Comparison of ENCODE assay signal across 25 cellular contexts in the genomic region with DNA sequence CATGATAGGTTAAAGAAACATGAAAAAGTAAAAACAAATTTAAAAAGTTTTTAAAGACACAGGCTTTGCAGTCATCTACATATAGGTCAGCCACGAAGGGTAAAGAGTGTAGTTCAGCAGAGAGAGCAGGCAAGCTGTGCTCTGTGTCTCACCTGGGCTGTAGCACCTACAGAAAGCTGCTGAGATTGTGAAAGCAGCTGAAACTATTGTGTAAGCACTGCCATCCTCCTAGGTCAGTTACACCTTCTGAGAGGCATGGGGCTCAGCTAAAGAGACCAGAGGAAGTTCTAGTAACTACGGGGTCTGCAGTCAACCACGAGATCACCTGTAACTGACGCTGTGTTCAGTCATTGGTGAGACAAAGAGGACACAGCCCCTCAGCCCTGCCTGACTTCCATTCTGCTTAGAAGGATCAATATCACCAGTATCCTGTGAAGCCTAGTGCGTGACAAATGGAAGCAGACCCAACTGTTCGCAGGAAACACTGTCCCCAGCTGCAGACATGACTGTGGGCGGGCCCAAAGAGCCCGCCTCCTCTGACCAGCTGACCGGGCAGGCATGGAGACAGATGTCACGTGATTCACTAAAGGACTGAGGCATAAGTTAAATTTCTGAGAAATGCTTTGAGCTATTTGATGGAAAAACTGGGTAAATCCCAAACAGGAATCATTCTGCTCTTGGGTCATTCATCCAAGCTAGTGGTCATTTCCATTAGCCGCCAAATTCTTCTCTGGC.
DNase-seq lines count a peak whose midpoint lies in the region; ATAC-seq and TF ChIP-seq lines count a peak whose summit lies in the region.
"Had no signal": no experiment of that assay in that cellular context is flagged by ENCODE, and none has a peak within 500 bp of the region (broad histone marks: within the 10 kb centered on the region; RNA-seq: fewer than 3 reads in every experiment).

No MANE protein-coding gene starts in this region.

- no peaks in the 10 kb centered on the region for H3F3A ChIP-seq in GM23338 (replicated peaks; ENCODE audit: low read depth)
- peaks cover 7% of the 10 kb centered on the region for H3F3A ChIP-seq in neural progenitor cell (ENCODE audit: low read depth)

- H3K4me3 Mint-ChIP-seq in GM23338 (no peak overlapping the region), glutamatergic neuron (ENCODE audit: unreplicated experiment) (peak overlapping the region; percentile 74), neural progenitor cell (no peak overlapping the region)
- H3K4me3 Mint-ChIP-seq: H9, T-cell had no signal

- DNase-seq in GM23338 (ENCODE audit: low spot score) = no peak
- peak; percentile 2 for DNase-seq in OCI-M1 (lab: John Stamatoyannopoulos, UW)
- DNase-seq in glutamatergic neuron = peak; percentile 81
- DNase-seq in neural progenitor cell (ENCODE audit: low spot score) = no peak
- no peak for DNase-seq in COLO829 (ENCODE audit: low spot score)
- no peak for DNase-seq in SK-N-DZ (ENCODE audit: low spot score)
- DNase-seq in NCI-H1436 (lab: John Stamatoyannopoulos, UW) = no peak
- no peak for DNase-seq in posterior cingulate gyrus
- DNase-seq: 8988T; DMS153; DND-41; H9; KG1; MM.1S; NCI-H1694; NCI-H2029 treated with DMSO at 0.1 percent for 48 hours; NCI-H2171; NCI-H345; NCI-H774; NK-92 treated with Interleukin-12 subunit alpha and Interleukin-12 subunit beta, amount 100 ng/mL, for 24 hours; Right ventricle myocardium superior; RPMI8226; T-cell had no signal

- H3K9me3 Mint-ChIP-seq in GM23338 (no peaks in the 10 kb centered on the region), glutamatergic neuron (ENCODE audit: unreplicated experiment) (peaks cover 84% of the 10 kb centered on the region), neural progenitor cell (no peaks in the 10 kb centered on the region)
- H3K9me3 Mint-ChIP-seq: H9, T-cell had no signal

- H2AFZ ChIP-seq in GM23338 (0 out of 2 replicates have a peak overlapping the region, but pooled peaks have one; percentile 90), neural progenitor cell (replicated peaks) (peak overlapping the region; percentile 57)

- H4K20me1 ChIP-seq in GM23338 (replicated peaks; ENCODE audit: insufficient read depth) = no peaks in the 10 kb centered on the region
- no peaks in the 10 kb centered on the region for H4K20me1 ChIP-seq in neural progenitor cell (ENCODE audit: low read depth)

- no peak overlapping the region for H3K9ac ChIP-seq in neural progenitor cell

- no peaks in the 10 kb centered on the region for H3K36me3 ChIP-seq in GM23338 (ENCODE audit: insufficient read depth)
- no peaks in the 10 kb centered on the region for H3K36me3 ChIP-seq in neural progenitor cell
- H3K36me3 ChIP-seq: SJSA1 had no signal

- peaks cover 15% of the 10 kb centered on the region for H3K4me1 Mint-ChIP-seq in GM23338
- peaks cover 79% of the 10 kb centered on the region for H3K4me1 Mint-ChIP-seq in glutamatergic neuron (ENCODE audit: low read depth, unreplicated experiment)
- H3K4me1 Mint-ChIP-seq in neural progenitor cell = peaks cover 19% of the 10 kb centered on the region

- H3K36me3 Mint-ChIP-seq in GM23338 (ENCODE audit: low read depth) (no peaks in the 10 kb centered on the region; the same call in 2 of the 3 replicates), glutamatergic neuron (ENCODE audit: unreplicated experiment) (peaks cover 18% of the 10 kb centered on the region), neural progenitor cell (no peaks in the 10 kb centered on the region)
- H3K36me3 Mint-ChIP-seq: T-cell had no signal

- H3K4me3 ChIP-seq in GM23338 (no peak overlapping the region), neural progenitor cell (no peak overlapping the region)
- H3K4me3 ChIP-seq: SJSA1 had no signal

- H3K27ac ChIP-seq in GM23338 (ENCODE audit: low read depth) = no peak overlapping the region
- no peak overlapping the region for H3K27ac ChIP-seq in neural progenitor cell
- H3K27ac ChIP-seq: HL-60, SJSA1 had no signal

- H3K79me2 ChIP-seq in GM23338 (replicated peaks; ENCODE audit: insufficient read depth) (no peaks in the 10 kb centered on the region), neural progenitor cell (ENCODE audit: low read depth) (no peaks in the 10 kb centered on the region)

- TF ChIP-seq CTCF in GM23338 (conservative IDR thresholded peaks at IDR 0.05; ENCODE audit: low read depth in 2 of 2) (no peak), glutamatergic neuron (IDR thresholded peaks at IDR 0.05; ENCODE audit: partially characterized antibody, unreplicated experiment) (no peak), neural progenitor cell (IDR thresholded peaks at IDR 0.05) (no peak)

- H3K27me3 ChIP-seq in GM23338 (ENCODE audit: insufficient read depth) (no peaks in the 10 kb centered on the region), neural progenitor cell (no peaks in the 10 kb centered on the region)
- H3K27me3 ChIP-seq: SJSA1 had no signal

- ATAC-seq in GM23338 = no peak
- ATAC-seq: T-cell had no signal

- no peaks in the 10 kb centered on the region for H3K9me2 ChIP-seq in GM23338 (ENCODE audit: insufficient read depth)

- H3K4me2 ChIP-seq in GM23338 (no peak overlapping the region), neural progenitor cell (no peak overlapping the region)

- H3K4me1 ChIP-seq in GM23338 (ENCODE audit: insufficient read depth) (peaks cover 6% of the 10 kb centered on the region; the same call in 1 of the 2 replicates), neural progenitor cell (peaks cover 15% of the 10 kb centered on the region)
- H3K4me1 ChIP-seq: SJSA1 had no signal

- intact Hi-C loops in posterior cingulate gyrus (cut with DNase I) = no loop called here

- H3K27ac Mint-ChIP-seq in GM23338 (no peak overlapping the region), glutamatergic neuron (ENCODE audit: unreplicated experiment) (peak overlapping the region; percentile 97), neural progenitor cell (no peak overlapping the region)
- H3K27ac Mint-ChIP-seq: H9, T-cell had no signal

- H3K27me3 Mint-ChIP-seq in GM23338 (ENCODE audit: insufficient read depth, low read depth, poor library complexity) (peaks cover 6% of the 10 kb centered on the region), glutamatergic neuron (ENCODE audit: unreplicated experiment) (peaks cover 71% of the 10 kb centered on the region), neural progenitor cell (ENCODE audit: insufficient read depth, low read depth) (peaks cover 12% of the 10 kb centered on the region)

- no peaks in the 10 kb centered on the region for H3K9me3 ChIP-seq in neural progenitor cell (ENCODE audit: low read depth)

TF ChIP-seq in GM23338, 12 proteins besides CTCF, POLR2A, EP300 and RAD21 (continues in another document):
- TF ChIP-seq ZNF114 (CRISPR knock-in tag; IDR thresholded peaks at IDR 0.05) = no peak
- TF ChIP-seq NANOG (IDR thresholded peaks at IDR 0.05; ENCODE audit: borderline replicate concordance) = no peak
- TF ChIP-seq POLR2AphosphoS5 (IDR thresholded peaks at IDR 0.05; ENCODE audit: low read depth) = no peak
- no peak for TF ChIP-seq STAT1 (IDR thresholded peaks at IDR 0.05; ENCODE audit: unreplicated experiment)
- TF ChIP-seq EZH2 (IDR thresholded peaks at IDR 0.05; ENCODE audit: low read depth, unreplicated experiment) = no peak
- no peak for TF ChIP-seq JUNB (IDR thresholded peaks at IDR 0.05; ENCODE audit: unreplicated experiment)
- no peak for TF ChIP-seq CREB1 (CRISPR knock-in tag; IDR thresholded peaks at IDR 0.05; ENCODE audit: low read depth)
- TF ChIP-seq, protein P1, sequence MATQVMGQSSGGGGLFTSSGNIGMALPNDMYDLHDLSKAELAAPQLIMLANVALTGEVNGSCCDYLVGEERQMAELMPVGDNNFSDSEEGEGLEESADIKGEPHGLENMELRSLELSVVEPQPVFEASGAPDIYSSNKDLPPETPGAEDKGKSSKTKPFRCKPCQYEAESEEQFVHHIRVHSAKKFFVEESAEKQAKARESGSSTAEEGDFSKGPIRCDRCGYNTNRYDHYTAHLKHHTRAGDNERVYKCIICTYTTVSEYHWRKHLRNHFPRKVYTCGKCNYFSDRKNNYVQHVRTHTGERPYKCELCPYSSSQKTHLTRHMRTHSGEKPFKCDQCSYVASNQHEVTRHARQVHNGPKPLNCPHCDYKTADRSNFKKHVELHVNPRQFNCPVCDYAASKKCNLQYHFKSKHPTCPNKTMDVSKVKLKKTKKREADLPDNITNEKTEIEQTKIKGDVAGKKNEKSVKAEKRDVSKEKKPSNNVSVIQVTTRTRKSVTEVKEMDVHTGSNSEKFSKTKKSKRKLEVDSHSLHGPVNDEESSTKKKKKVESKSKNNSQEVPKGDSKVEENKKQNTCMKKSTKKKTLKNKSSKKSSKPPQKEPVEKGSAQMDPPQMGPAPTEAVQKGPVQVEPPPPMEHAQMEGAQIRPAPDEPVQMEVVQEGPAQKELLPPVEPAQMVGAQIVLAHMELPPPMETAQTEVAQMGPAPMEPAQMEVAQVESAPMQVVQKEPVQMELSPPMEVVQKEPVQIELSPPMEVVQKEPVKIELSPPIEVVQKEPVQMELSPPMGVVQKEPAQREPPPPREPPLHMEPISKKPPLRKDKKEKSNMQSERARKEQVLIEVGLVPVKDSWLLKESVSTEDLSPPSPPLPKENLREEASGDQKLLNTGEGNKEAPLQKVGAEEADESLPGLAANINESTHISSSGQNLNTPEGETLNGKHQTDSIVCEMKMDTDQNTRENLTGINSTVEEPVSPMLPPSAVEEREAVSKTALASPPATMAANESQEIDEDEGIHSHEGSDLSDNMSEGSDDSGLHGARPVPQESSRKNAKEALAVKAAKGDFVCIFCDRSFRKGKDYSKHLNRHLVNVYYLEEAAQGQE (IDR thresholded peaks at IDR 0.05; ENCODE audit: unreplicated experiment) = no peak
- TF ChIP-seq EZH2phosphoT487 (IDR thresholded peaks at IDR 0.05; ENCODE audit: unreplicated experiment) = no peak
- TF ChIP-seq, protein P2, sequence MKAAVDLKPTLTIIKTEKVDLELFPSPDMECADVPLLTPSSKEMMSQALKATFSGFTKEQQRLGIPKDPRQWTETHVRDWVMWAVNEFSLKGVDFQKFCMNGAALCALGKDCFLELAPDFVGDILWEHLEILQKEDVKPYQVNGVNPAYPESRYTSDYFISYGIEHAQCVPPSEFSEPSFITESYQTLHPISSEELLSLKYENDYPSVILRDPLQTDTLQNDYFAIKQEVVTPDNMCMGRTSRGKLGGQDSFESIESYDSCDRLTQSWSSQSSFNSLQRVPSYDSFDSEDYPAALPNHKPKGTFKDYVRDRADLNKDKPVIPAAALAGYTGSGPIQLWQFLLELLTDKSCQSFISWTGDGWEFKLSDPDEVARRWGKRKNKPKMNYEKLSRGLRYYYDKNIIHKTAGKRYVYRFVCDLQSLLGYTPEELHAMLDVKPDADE (IDR thresholded peaks at IDR 0.05) = no peak
- no peak for TF ChIP-seq ZNF331 (CRISPR knock-in tag; IDR thresholded peaks at IDR 0.05; ENCODE audit: low read depth)

Comparison
In these comparisons a context has a peak if more than half of its experiments do, and no peak if none do; other contexts are left out.
1. DNase-seq: peak in OCI-M1 (single experiment) and glutamatergic neuron (single experiment); none in GM23338 (single experiment), neural progenitor cell (single experiment), COLO829 (single experiment), SK-N-DZ (single experiment), NCI-H1436 (single experiment) and posterior cingulate gyrus (0 of 10).